In the genomic region with DNA sequence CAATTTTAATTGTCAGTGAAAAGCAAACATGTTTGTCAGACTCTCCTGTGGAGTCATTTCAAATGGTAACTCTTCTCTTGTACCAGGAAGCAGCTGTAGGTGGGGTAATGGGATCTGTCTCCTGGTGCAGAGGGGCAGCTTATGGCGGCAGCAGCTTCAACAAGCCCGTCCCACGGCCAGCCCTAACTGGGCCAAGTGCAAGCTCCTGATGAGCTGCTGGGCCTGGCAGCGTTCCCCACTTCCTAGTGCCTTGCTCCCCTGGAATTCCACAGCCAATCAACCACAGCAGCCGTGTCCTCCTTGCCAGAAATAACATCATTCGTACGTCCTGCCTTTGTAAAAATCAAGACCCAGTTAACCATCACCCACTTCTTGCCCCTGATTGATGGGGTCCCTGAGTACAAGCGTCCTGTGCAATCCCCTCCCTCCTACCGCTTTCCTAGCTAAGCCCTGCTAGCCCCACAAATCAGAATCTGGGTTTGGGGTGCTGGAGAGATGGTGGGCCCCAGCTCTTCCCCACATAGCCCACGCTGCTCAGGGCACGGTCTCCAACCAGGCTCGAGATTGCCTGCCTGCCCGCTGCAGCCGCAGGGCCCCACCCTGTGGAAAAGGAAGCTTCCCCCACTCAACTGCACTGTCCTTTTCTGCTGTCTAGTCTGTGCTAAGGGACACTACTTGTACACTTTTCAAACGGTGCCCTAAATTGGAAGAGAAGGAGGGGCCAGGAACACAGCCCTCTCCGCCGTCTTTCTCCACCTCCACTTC, we compare ENCODE assay signal across 10 cellular contexts.
A peak's percentile ranks its signal among the peaks of the same experiment; 100 is the strongest.
DNase-seq lines count a peak whose midpoint lies in the region; ATAC-seq, FAIRE-seq and TF ChIP-seq lines count a peak whose summit lies in the region.
"Had no signal": no experiment of that assay in that cellular context is flagged by ENCODE, and none has a peak within 500 bp of the region (broad histone marks: within the 10 kb centered on the region; RNA-seq: fewer than 3 reads in every experiment).

No MANE protein-coding gene starts in this region.

- H3K79me2 ChIP-seq in astrocyte (ENCODE audit: insufficient read depth, low read length): no peaks in the 10 kb centered on the region

- peak; percentile 3 for ATAC-seq in Right ventricle myocardium inferior
- no peak for ATAC-seq in HG02973 (IDR thresholded peaks at IDR 0.05; ENCODE audit: unreplicated experiment)
- no peak for ATAC-seq in pancreas

- H3K27me3 Mint-ChIP-seq in astrocyte (ENCODE audit: low read depth, unreplicated experiment) (peaks cover 53% of the 10 kb centered on the region), type B pancreatic cell (peaks cover 13% of the 10 kb centered on the region)

- H3K36me3 Mint-ChIP-seq in astrocyte (ENCODE audit: low read depth, unreplicated experiment): peaks cover 3% of the 10 kb centered on the region
- no peaks in the 10 kb centered on the region for H3K36me3 Mint-ChIP-seq in type B pancreatic cell

- H3K27me3 ChIP-seq in astrocyte (ENCODE audit: insufficient read depth, low read length) (peaks cover 24% of the 10 kb centered on the region), pancreas (no peaks in the 10 kb centered on the region)
- H3K27me3 ChIP-seq: right lobe of liver had no signal

- H3K9ac ChIP-seq in astrocyte (ENCODE audit: low read length): no peak overlapping the region

- H4K20me1 ChIP-seq in astrocyte (ENCODE audit: insufficient read depth, low read length): no peaks in the 10 kb centered on the region

- no peak overlapping the region for H3K27ac ChIP-seq in astrocyte (ENCODE audit: low read depth, low read length)
- no peak overlapping the region for H3K27ac ChIP-seq in pancreas
- H3K27ac ChIP-seq: right lobe of liver had no signal

- no peak overlapping the region for H2AFZ ChIP-seq in astrocyte (ENCODE audit: low read depth, low read length)

- DNase-seq in Right ventricle myocardium inferior (ENCODE audit: missing footprints) (peak; percentile 77), cardiac septum (ENCODE audit: low spot score) (no peak), astrocyte (ENCODE audit: low read depth) (peak; percentile 43), iris pigment epithelial cell (ENCODE audit: low read depth) (peak; percentile 35), type B pancreatic cell (ENCODE audit: extremely low spot score, unreplicated experiment) (no peak), NCI-H1436 (lab: John Stamatoyannopoulos, UW) (no peak), pancreas (no peak)
- DNase-seq: activated CD4-positive, alpha-beta T cell treated with anti-CD3 and anti-CD28 coated beads for 48 hours; right lobe of liver had no signal

- FAIRE-seq in astrocyte (lab: Jason Lieb, UNC) (no peak), pancreas (lab: Jason Lieb, UNC) (no peak)

- peak overlapping the region; percentile 94 for H3K4me2 ChIP-seq in astrocyte (ENCODE audit: low read length)

- 53 to 54% methylated on average over 17 of the region's 17 CpGs for WGBS in pancreas, 2 donors

- no peaks in the 10 kb centered on the region for H3K9me3 ChIP-seq in astrocyte (ENCODE audit: insufficient read depth, low read depth, low read length)
- no peaks in the 10 kb centered on the region for H3K9me3 ChIP-seq in pancreas
- H3K9me3 ChIP-seq: right lobe of liver had no signal

- TF ChIP-seq CTCF in astrocyte (IDR thresholded peaks at IDR 0.05; ENCODE audit: insufficient read depth, low read depth, low read length): no peak
- TF ChIP-seq CTCF in type B pancreatic cell (conservative IDR thresholded peaks at IDR 0.05): no peak
- no peak for TF ChIP-seq CTCF in pancreas (IDR thresholded peaks at IDR 0.05)

- peaks cover 9% of the 10 kb centered on the region for H3K4me1 Mint-ChIP-seq in astrocyte (ENCODE audit: low read depth, unreplicated experiment)
- H3K4me1 Mint-ChIP-seq in type B pancreatic cell (ENCODE audit: unreplicated experiment): peaks cover 19% of the 10 kb centered on the region

- H3K4me1 ChIP-seq in astrocyte (ENCODE audit: insufficient read depth, low read length) (peaks cover 15% of the 10 kb centered on the region), pancreas (peaks cover 0 to 5% (median 0%) of the 10 kb centered on the region in 3 donors)

- H3K27ac Mint-ChIP-seq in astrocyte (ENCODE audit: unreplicated experiment): no peak overlapping the region
- H3K27ac Mint-ChIP-seq in type B pancreatic cell: no peak overlapping the region

- H3K36me3 ChIP-seq in astrocyte (ENCODE audit: insufficient read depth, low read length): no peaks in the 10 kb centered on the region
- no peaks in the 10 kb centered on the region for H3K36me3 ChIP-seq in pancreas
- H3K36me3 ChIP-seq: right lobe of liver had no signal

- intact Hi-C loops in Right ventricle myocardium inferior (cut with DNase I) (loop anchor here (5.0 kb wide), 1 partner anchor 66 kb away; a partner anchor contains a TSS), cardiac septum (cut with DNase I) (loop anchor here (5.0 kb wide), 1 partner anchor 136 kb away; a partner anchor contains a TSS), pancreas (cut with DNase I) (no loop called here)

- H3K4me3 Mint-ChIP-seq in astrocyte (ENCODE audit: unreplicated experiment): no peak overlapping the region
- peak overlapping the region; percentile 94 for H3K4me3 Mint-ChIP-seq in type B pancreatic cell

- H3K9me3 Mint-ChIP-seq in astrocyte (ENCODE audit: unreplicated experiment): peaks cover 2% of the 10 kb centered on the region
- H3K9me3 Mint-ChIP-seq in type B pancreatic cell: no peaks in the 10 kb centered on the region

- H3K4me3 ChIP-seq in astrocyte (ENCODE audit: insufficient read depth, low read depth, low read length): no peak overlapping the region
- no peak overlapping the region for H3K4me3 ChIP-seq in pancreas
- H3K4me3 ChIP-seq: right lobe of liver had no signal

Comparison
In these comparisons a context has a peak if more than half of its experiments do, and no peak if none do; other contexts are left out.
1. DNase-seq: peak in Right ventricle myocardium inferior (single experiment), astrocyte (single experiment) and iris pigment epithelial cell (single experiment); none in cardiac septum (single experiment), type B pancreatic cell (single experiment), NCI-H1436 (single experiment) and pancreas (0 of 6).
2. intact Hi-C loops: an anchor here in Right ventricle myocardium inferior (5.0 kb wide) and cardiac septum (5.0 kb wide); none called in pancreas.